ENCODE assay signal across 16 cellular contexts in genomic region chr7:139827042-139827441, GRCh38. TPM values are rescaled to one million over a fixed set of nuclear protein-coding genes. Genes with fewer than 3 reads are reported as not detected.
DNase-seq lines count a peak whose midpoint lies in the region; ATAC-seq and TF ChIP-seq lines count a peak whose summit lies in the region.
"Had no signal": no experiment of that assay in that cellular context is flagged by ENCODE, and none has a peak within 500 bp of the region (broad histone marks: within the 10 kb centered on the region; RNA-seq: fewer than 3 reads in every experiment).

No MANE protein-coding gene starts in this region.

- in situ Hi-C loops in IMR-90 (cut with MboI; ENCODE audit: low sequenced_read_pairs): no loop called here

- no peak for TF ChIP-seq CTCF in IMR-90 (conservative IDR thresholded peaks at IDR 0.05; ENCODE audit: low read depth, low read length)
- no peak for TF ChIP-seq CTCF in nephron (IDR thresholded peaks at IDR 0.05; ENCODE audit: unreplicated experiment in 3 of 3)
- no peak for TF ChIP-seq CTCF in gastroesophageal sphincter (IDR thresholded peaks at IDR 0.05)

- H3K27me3 ChIP-seq in IMR-90 (ENCODE audit: control insufficient read depth, insufficient read depth, low read length): no peaks in the 10 kb centered on the region
- no peaks in the 10 kb centered on the region for H3K27me3 ChIP-seq in gastroesophageal sphincter
- H3K27me3 ChIP-seq: vagina had no signal

- peaks cover 39% of the 10 kb centered on the region for H3K4me1 ChIP-seq in IMR-90 (ENCODE audit: control insufficient read depth, insufficient read depth, low read length)
- no peaks in the 10 kb centered on the region for H3K4me1 ChIP-seq in gastroesophageal sphincter
- H3K4me1 ChIP-seq: SJCRH30, vagina had no signal

- no peak overlapping the region for H3K27ac Mint-ChIP-seq in activated CD4-positive, alpha-beta T cell treated with anti-CD3 and anti-CD28 coated beads, Interleukin-2, amount 10 ng/mL, durations not matched to agents 7 days and 5 days
- H3K27ac Mint-ChIP-seq in activated CD8-positive, alpha-beta T cell treated with anti-CD3 and anti-CD28 coated beads, Interleukin-2, amount 10 ng/mL, durations not matched to agents 7 days and 5 days: no peak overlapping the region
- peak overlapping the region; percentile 32 to 98 (median 78) for H3K27ac Mint-ChIP-seq in nephron
- H3K27ac Mint-ChIP-seq: naive B cell; stimulated activated naive B cell treated with anti-CD40 and anti-IgM and Interleukin-4, amounts not matched to agents 10 μg/mL and 1 μg/mL and 100 μg/mL, for 72 hours had no signal

- peak; percentile 9 for DNase-seq in activated CD4-positive, alpha-beta T cell treated with anti-CD3 and anti-CD28 coated beads for 48 hours
- no peak for DNase-seq in activated CD4-positive, alpha-beta T cell treated with anti-CD3 and anti-CD28 coated beads, Interleukin-2, amount 10 ng/mL, durations not matched to agents 7 days and 5 days
- DNase-seq in IMR-90: no peak
- DNase-seq in activated CD8-positive, alpha-beta T cell treated with anti-CD3 and anti-CD28 coated beads, Interleukin-2, amount 10 ng/mL, durations not matched to agents 7 days and 5 days: peak; percentile 32
- DNase-seq: EL; naive B cell; NCI-H1092; NCI-H510A treated with DMSO at 0.1 percent for 48 hours; SJCRH30; stimulated activated CD4-positive, alpha-beta T cell treated with anti-CD3 and anti-CD28 coated beads, Interleukin-2, amount 100 ng/mL, for 48 hours; stimulated activated naive B cell treated with anti-CD40 and anti-IgM and Interleukin-4, amounts not matched to agents 10 μg/mL and 1 μg/mL and 100 μg/mL, for 72 hours had no signal

- H3K9me3 Mint-ChIP-seq in activated CD4-positive, alpha-beta T cell treated with anti-CD3 and anti-CD28 coated beads, Interleukin-2, amount 10 ng/mL, durations not matched to agents 7 days and 5 days: no peaks in the 10 kb centered on the region
- no peaks in the 10 kb centered on the region for H3K9me3 Mint-ChIP-seq in activated CD8-positive, alpha-beta T cell treated with anti-CD3 and anti-CD28 coated beads, Interleukin-2, amount 10 ng/mL, durations not matched to agents 7 days and 5 days (ENCODE audit: insufficient read depth)
- peaks cover 4% of the 10 kb centered on the region for H3K9me3 Mint-ChIP-seq in nephron
- H3K9me3 Mint-ChIP-seq: stimulated activated naive B cell treated with anti-CD40 and anti-IgM and Interleukin-4, amounts not matched to agents 10 μg/mL and 1 μg/mL and 100 μg/mL, for 72 hours had no signal

- no peak overlapping the region for H2AFZ ChIP-seq in IMR-90 (replicated peaks; ENCODE audit: low read length, poor library complexity)

- peak overlapping the region; percentile 8; the same call in 1 of the 3 replicates for H2BK15ac ChIP-seq in IMR-90 (ENCODE audit: low read depth, low read length)

- H3K9me3 ChIP-seq in IMR-90 (ENCODE audit: control insufficient read depth, insufficient read depth, low read length) (no peaks in the 10 kb centered on the region), gastroesophageal sphincter (no peaks in the 10 kb centered on the region)
- H3K9me3 ChIP-seq: SJCRH30, vagina had no signal

- no peak for ATAC-seq in IMR-90 (ENCODE audit: low read depth)
- ATAC-seq in activated CD8-positive, alpha-beta T cell treated with anti-CD3 and anti-CD28 coated beads, Interleukin-2, amount 10 ng/mL, durations not matched to agents 7 days and 5 days: no peak
- no peak for ATAC-seq in GM18498 (IDR thresholded peaks at IDR 0.05; ENCODE audit: unreplicated experiment)
- ATAC-seq in gastroesophageal sphincter: no peak
- ATAC-seq in GM19351 (IDR thresholded peaks at IDR 0.05; ENCODE audit: unreplicated experiment): no peak
- ATAC-seq: stimulated activated naive B cell treated with anti-CD40 and anti-IgM and Interleukin-4, amounts not matched to agents 10 μg/mL and 1 μg/mL and 100 μg/mL, for 72 hours had no signal

- CTCF ChIA-PET in activated CD4-positive, alpha-beta T cell treated with anti-CD3 and anti-CD28 coated beads, Interleukin-2, amount 10 ng/mL, durations not matched to agents 7 days and 5 days (lab: Charles Lee): interaction anchor here (0.6 to 1.3 kb wide), 2 partner anchors 71 to 191 kb away, joined by 3 read pairs; no protein-coding TSS in a partner anchor
- CTCF ChIA-PET in IMR-90 (lab: Yijun Ruan, JAX): no interaction called here
- CTCF ChIA-PET in activated CD8-positive, alpha-beta T cell treated with anti-CD3 and anti-CD28 coated beads, Interleukin-2, amount 10 ng/mL, durations not matched to agents 7 days and 5 days (lab: Charles Lee): interaction anchor here (1.9 kb wide), 2 partner anchors 13 to 225 kb away, joined by 5 to 6 read pairs; no protein-coding TSS in a partner anchor

- BruUV-seq in IMR-90 (replicated peaks; lab: Mats Ljungman, UMichigan): no TSS peak

- no peak for TF ChIP-seq EP300 in gastroesophageal sphincter (IDR thresholded peaks at IDR 0.05)

- peaks cover 6% of the 10 kb centered on the region for H3K27me3 Mint-ChIP-seq in activated CD4-positive, alpha-beta T cell treated with anti-CD3 and anti-CD28 coated beads, Interleukin-2, amount 10 ng/mL, durations not matched to agents 7 days and 5 days
- peaks cover 12% of the 10 kb centered on the region for H3K27me3 Mint-ChIP-seq in activated CD8-positive, alpha-beta T cell treated with anti-CD3 and anti-CD28 coated beads, Interleukin-2, amount 10 ng/mL, durations not matched to agents 7 days and 5 days (ENCODE audit: low read depth)
- H3K27me3 Mint-ChIP-seq in nephron (ENCODE audit: low read depth): peaks cover 3% of the 10 kb centered on the region
- H3K27me3 Mint-ChIP-seq: naive B cell had no signal

- no peak overlapping the region for H2AK9ac ChIP-seq in IMR-90 (replicated peaks; ENCODE audit: low read depth, low read length, poor library complexity)

- peak overlapping the region; percentile 77; the same call in 1 of the 2 replicates for H2BK120ac ChIP-seq in IMR-90 (ENCODE audit: low read depth, low read length)

- H3K4me3 ChIP-seq in IMR-90 (ENCODE audit: insufficient read depth, low read depth, low read length) (no peak overlapping the region), gastroesophageal sphincter (no peak overlapping the region)
- H3K4me3 ChIP-seq: SJCRH30, vagina had no signal

- dilution Hi-C loops in IMR-90 (cut with HindIII; ENCODE audit: low sequenced_read_pairs, unreplicated experiment): no loop called here

- no peak overlapping the region for H3K4me3 Mint-ChIP-seq in activated CD4-positive, alpha-beta T cell treated with anti-CD3 and anti-CD28 coated beads, Interleukin-2, amount 10 ng/mL, durations not matched to agents 7 days and 5 days
- no peak overlapping the region for H3K4me3 Mint-ChIP-seq in activated CD8-positive, alpha-beta T cell treated with anti-CD3 and anti-CD28 coated beads, Interleukin-2, amount 10 ng/mL, durations not matched to agents 7 days and 5 days
- H3K4me3 Mint-ChIP-seq in nephron: no peak overlapping the region
- H3K4me3 Mint-ChIP-seq: naive B cell; stimulated activated naive B cell treated with anti-CD40 and anti-IgM and Interleukin-4, amounts not matched to agents 10 μg/mL and 1 μg/mL and 100 μg/mL, for 72 hours had no signal

- H3K56ac ChIP-seq in IMR-90 (ENCODE audit: extremely low read depth, insufficient read depth, low read length): no peak overlapping the region

- peaks cover 6% of the 10 kb centered on the region for H3K36me3 Mint-ChIP-seq in activated CD4-positive, alpha-beta T cell treated with anti-CD3 and anti-CD28 coated beads, Interleukin-2, amount 10 ng/mL, durations not matched to agents 7 days and 5 days (ENCODE audit: low read depth)
- no peaks in the 10 kb centered on the region for H3K36me3 Mint-ChIP-seq in activated CD8-positive, alpha-beta T cell treated with anti-CD3 and anti-CD28 coated beads, Interleukin-2, amount 10 ng/mL, durations not matched to agents 7 days and 5 days (ENCODE audit: low read depth)
- peaks cover 10% of the 10 kb centered on the region for H3K36me3 Mint-ChIP-seq in nephron (ENCODE audit: low read depth)
- H3K36me3 Mint-ChIP-seq: naive B cell had no signal

- peaks cover 16% of the 10 kb centered on the region for H3K9me1 ChIP-seq in IMR-90 (ENCODE audit: insufficient read depth, low read length)

- peak overlapping the region; percentile 76 for H2AK5ac ChIP-seq in IMR-90 (ENCODE audit: low read depth, low read length)

- peak overlapping the region; percentile 26 for H4K91ac ChIP-seq in IMR-90 (ENCODE audit: insufficient read depth, low read depth, low read length)

- no peak overlapping the region for H3K23ac ChIP-seq in IMR-90 (ENCODE audit: low read depth, low read length)

- peaks cover 31% of the 10 kb centered on the region for H3K4me1 Mint-ChIP-seq in activated CD4-positive, alpha-beta T cell treated with anti-CD3 and anti-CD28 coated beads, Interleukin-2, amount 10 ng/mL, durations not matched to agents 7 days and 5 days
- peaks cover 19% of the 10 kb centered on the region for H3K4me1 Mint-ChIP-seq in activated CD8-positive, alpha-beta T cell treated with anti-CD3 and anti-CD28 coated beads, Interleukin-2, amount 10 ng/mL, durations not matched to agents 7 days and 5 days (ENCODE audit: low read depth)
- peaks cover 26% of the 10 kb centered on the region for H3K4me1 Mint-ChIP-seq in nephron

- TF ChIP-seq POLR2A in IMR-90 (IDR thresholded peaks at IDR 0.05; ENCODE audit: low read depth, low read length) (no peak), gastroesophageal sphincter (IDR thresholded peaks at IDR 0.05) (no peak)

- H3K14ac ChIP-seq in IMR-90 (replicated peaks; ENCODE audit: low read depth, low read length): no peak overlapping the region; the same call in 1 of the 2 replicates

- peak overlapping the region; percentile 68; the same call in 1 of the 2 replicates for H3K4ac ChIP-seq in IMR-90 (ENCODE audit: low read depth, low read length)

- peak overlapping the region; percentile 16; the same call in 1 of the 2 replicates for H3K18ac ChIP-seq in IMR-90 (ENCODE audit: low read depth, low read length)

- no peak overlapping the region for H2BK5ac ChIP-seq in IMR-90 (ENCODE audit: low read depth, low read length, poor library complexity, severe bottlenecking)

- peaks cover 0 to 14% of the 10 kb centered on the region in 2 experiments; a peak in 2 of 4 replicates for H3K79me1 ChIP-seq in IMR-90 (ENCODE audit: low read depth in 1 of 2, low read length in 2 of 2)

- H4K5ac ChIP-seq in IMR-90 (ENCODE audit: low read depth, low read length): peak overlapping the region; percentile 10; the same call in 1 of the 2 replicates

- POLR2A ChIA-PET in activated CD4-positive, alpha-beta T cell treated with anti-CD3 and anti-CD28 coated beads, Interleukin-2, amount 10 ng/mL, durations not matched to agents 7 days and 5 days (lab: Charles Lee): no interaction called here
- POLR2A ChIA-PET in IMR-90 (lab: Charles Lee; ENCODE audit: unreplicated experiment): no interaction called here
- POLR2A ChIA-PET in activated CD8-positive, alpha-beta T cell treated with anti-CD3 and anti-CD28 coated beads, Interleukin-2, amount 10 ng/mL, durations not matched to agents 7 days and 5 days (lab: Charles Lee): no interaction called here

- TF ChIP-seq RAD21 in IMR-90 (IDR thresholded peaks at IDR 0.05; ENCODE audit: low read length): no peak

- intact Hi-C loops in IMR-90 (cut with micrococcal nuclease): loop anchor here (5.0 kb wide), 1 partner anchor 170 kb away; no protein-coding TSS in a partner anchor

- H3K36me3 ChIP-seq in IMR-90 (ENCODE audit: control insufficient read depth, insufficient read depth, low read length): no peaks in the 10 kb centered on the region
- H3K36me3 ChIP-seq in gastroesophageal sphincter: no peaks in the 10 kb centered on the region
- H3K36me3 ChIP-seq: SJCRH30, vagina had no signal

- H3K4me2 ChIP-seq in IMR-90 (ENCODE audit: low read depth, low read length): no peak overlapping the region

- H3K27ac ChIP-seq in IMR-90 (ENCODE audit: insufficient read depth, low read length) (no peak overlapping the region), gastroesophageal sphincter (no peak overlapping the region)
- H3K27ac ChIP-seq: SJCRH30, vagina had no signal

- no peak overlapping the region for H3K9ac ChIP-seq in IMR-90 (ENCODE audit: low read depth, low read length)

- peak overlapping the region; percentile 78; the same call in 1 of the 2 replicates for H2BK20ac ChIP-seq in IMR-90 (ENCODE audit: low read depth, low read length)

- no peaks in the 10 kb centered on the region for H4K20me1 ChIP-seq in IMR-90 (ENCODE audit: insufficient read depth, low read length)

- H4K8ac ChIP-seq in IMR-90 (ENCODE audit: low read depth in 2 of 2, low read length in 2 of 2): no peak overlapping the region

RNA-seq across cellular contexts. Expression of gene TBXAS1, which starts 2.0 kb away (rescaled TPM):
- total RNA-seq in activated CD4-positive, alpha-beta T cell treated with anti-CD3 and anti-CD28 coated beads, Interleukin-2, amount 10 ng/mL, durations not matched to agents 7 days and 5 days: 10 to 100 TPM in 1 of 2 experiments, 1 to 10 TPM in 1; 8.8 to 11.8 TPM
- total RNA-seq in IMR-90 (2012; rRNA removed) (5.3 and 5.9 TPM in 2 replicates), gastroesophageal sphincter (10 to 100 TPM in 2 of 4 donors, 1 to 10 TPM in 2; 6.2 to 23.0 (median 11.8) TPM)
- 10.0 and 10.8 TPM in 2 replicates for polyA plus RNA-seq in IMR-90 (2012; rRNA removed)
- polyA plus RNA-seq in IMR-90 (2012; cell fraction: cytosol; rRNA removed): 9.9 and 18.5 TPM in 2 replicates
- polyA plus RNA-seq in IMR-90 (2012; cell fraction: nucleus; rRNA removed; ENCODE audit: low replicate concordance): 5.7 and 23.0 TPM in 2 replicates
- 1 to 10 TPM; 1.6 to 2.0 TPM for total RNA-seq in activated CD8-positive, alpha-beta T cell treated with anti-CD3 and anti-CD28 coated beads, Interleukin-2, amount 10 ng/mL, durations not matched to agents 7 days and 5 days

RNA-seq across cellular contexts. Expression of gene HIPK2, which starts 49.2 kb away (rescaled TPM):
- 10 to 100 TPM; 22.5 to 27.5 TPM for total RNA-seq in activated CD4-positive, alpha-beta T cell treated with anti-CD3 and anti-CD28 coated beads, Interleukin-2, amount 10 ng/mL, durations not matched to agents 7 days and 5 days
- total RNA-seq in IMR-90 (2012; rRNA removed) (21.7 and 22.0 TPM in 2 replicates), gastroesophageal sphincter (10 to 100 TPM; 17.9 to 35.9 (median 22.4) TPM)
- polyA plus RNA-seq in IMR-90 (2012; rRNA removed): 27.1 and 31.7 TPM in 2 replicates
- polyA plus RNA-seq in IMR-90 (2012; cell fraction: cytosol; rRNA removed): 9.3 and 22.5 TPM in 2 replicates
- polyA plus RNA-seq in IMR-90 (2012; cell fraction: nucleus; rRNA removed; ENCODE audit: low replicate concordance): 36.1 and 45.4 TPM in 2 replicates
- total RNA-seq in activated CD8-positive, alpha-beta T cell treated with anti-CD3 and anti-CD28 coated beads, Interleukin-2, amount 10 ng/mL, durations not matched to agents 7 days and 5 days: 10 to 100 TPM; 17.0 to 17.2 TPM

Comparison
In these comparisons a context has a peak if more than half of its experiments do, and no peak if none do; other contexts are left out.
1. DNase-seq: peak in activated CD4-positive, alpha-beta T cell treated with anti-CD3 and anti-CD28 coated beads for 48 hours (single experiment) and activated CD8-positive, alpha-beta T cell treated with anti-CD3 and anti-CD28 coated beads, Interleukin-2, amount 10 ng/mL, durations not matched to agents 7 days and 5 days (single experiment); none in activated CD4-positive, alpha-beta T cell treated with anti-CD3 and anti-CD28 coated beads, Interleukin-2, amount 10 ng/mL, durations not matched to agents 7 days and 5 days (single experiment) and IMR-90 (single experiment).
2. H3K27ac Mint-ChIP-seq: peak in nephron (3 of 3); none in activated CD4-positive, alpha-beta T cell treated with anti-CD3 and anti-CD28 coated beads, Interleukin-2, amount 10 ng/mL, durations not matched to agents 7 days and 5 days (single experiment) and activated CD8-positive, alpha-beta T cell treated with anti-CD3 and anti-CD28 coated beads, Interleukin-2, amount 10 ng/mL, durations not matched to agents 7 days and 5 days (single experiment).